Comparison of ENCODE assay signal across 8 cellular contexts in the genomic region with DNA sequence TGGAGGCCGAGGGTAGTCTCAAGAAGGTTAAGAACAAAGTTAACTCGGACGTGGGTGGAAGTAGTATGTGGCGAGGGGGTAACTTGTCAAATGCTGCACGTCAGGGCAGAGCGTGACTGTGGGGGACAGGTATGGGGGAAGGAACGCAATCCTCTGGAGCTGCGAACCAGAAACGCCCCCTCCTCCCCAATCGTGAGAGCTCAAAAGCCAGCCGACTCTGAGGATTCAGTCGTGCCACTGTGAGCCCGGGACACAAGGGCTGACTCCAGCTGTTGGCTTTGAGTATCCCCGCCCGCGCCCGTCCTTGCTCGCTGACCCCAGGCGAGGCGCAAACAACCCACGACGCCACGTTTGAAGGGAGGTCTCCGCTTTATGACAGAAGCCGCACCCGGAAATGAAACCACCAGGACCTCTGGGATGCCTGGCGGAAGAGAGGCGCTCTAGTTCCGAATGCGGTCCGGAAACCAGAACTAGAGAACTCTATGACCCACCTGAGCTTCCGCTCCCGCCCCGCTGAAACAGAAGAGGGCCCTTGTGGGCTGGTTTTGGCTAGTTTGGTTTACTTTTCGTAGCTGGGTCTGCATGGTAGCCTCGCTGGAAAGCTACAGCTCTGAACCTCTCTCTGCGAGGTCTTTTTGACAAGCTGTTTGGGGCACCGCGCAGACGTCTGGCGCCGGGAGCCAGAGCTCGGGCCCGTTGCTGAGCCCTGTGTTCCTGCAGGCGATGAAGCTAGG. TPM values are rescaled to one million over a fixed set of nuclear protein-coding genes. Genes with fewer than 3 reads are reported as not detected.
DNase-seq lines count a peak whose midpoint lies in the region; ATAC-seq, FAIRE-seq and TF ChIP-seq lines count a peak whose summit lies in the region.

Gene PEX12 (minus strand): TSS at position 377 of the 734 bp plus-strand sequence. CDS start 550 bp downstream, outside the sequence.

- H3K27ac Mint-ChIP-seq in T-helper 2 cell treated with Interferon-gamma antibody and Interleukin-4, amounts not matched to agents 5 μg/mL and 100 μg/mL, for 36 hours: peak within 1 kb of the TSS; percentile 95
- H3K27ac Mint-ChIP-seq in astrocyte (ENCODE audit: unreplicated experiment): peak within 1 kb of the TSS; percentile 82

- peak within 1 kb of the TSS; percentile 89 for H3K9ac ChIP-seq in astrocyte (ENCODE audit: low read length)
- peak within 1 kb of the TSS; percentile 92 for H3K9ac ChIP-seq in rectal smooth muscle tissue (ENCODE audit: low read length)

- WGBS in hepatocyte (ENCODE audit: low lambda C conversion rate, missing lambda C conversion rate): under 1% methylated on average over 44 of the region's 45 CpGs
- WGBS in aorta, 2 donors: 0 to 1% methylated on average over 45 of the region's 45 CpGs

- peaks cover 12% of the 10 kb centered on the region for H3K36me3 Mint-ChIP-seq in T-helper 2 cell treated with Interferon-gamma antibody and Interleukin-4, amounts not matched to agents 5 μg/mL and 100 μg/mL, for 36 hours (ENCODE audit: low read depth)
- no peaks in the 10 kb centered on the region for H3K36me3 Mint-ChIP-seq in astrocyte (ENCODE audit: low read depth, unreplicated experiment)

- FAIRE-seq in GM12891 (lab: Jason Lieb, UNC): peak; percentile 86
- FAIRE-seq in astrocyte (lab: Jason Lieb, UNC): no peak

- no peak for TF ChIP-seq CTCF in astrocyte (IDR thresholded peaks at IDR 0.05; ENCODE audit: insufficient read depth, low read depth, low read length)
- TF ChIP-seq CTCF in hepatocyte (IDR thresholded peaks at IDR 0.05; ENCODE audit: poor library complexity): no peak

- H3K36me3 ChIP-seq in astrocyte (ENCODE audit: insufficient read depth, low read length): peaks cover 4% of the 10 kb centered on the region
- no peaks in the 10 kb centered on the region for H3K36me3 ChIP-seq in hepatocyte (replicated peaks; ENCODE audit: insufficient read depth, low read depth)
- no peaks in the 10 kb centered on the region for H3K36me3 ChIP-seq in rectal smooth muscle tissue (ENCODE audit: control insufficient read depth, insufficient read depth, low read length)
- H3K36me3 ChIP-seq in aorta (ENCODE audit: control insufficient read depth in 1 of 2, insufficient read depth in 2 of 2, low read length in 1 of 2): no peaks in the 10 kb centered on the region

- peak within 1 kb of the TSS; percentile 79 for H2AFZ ChIP-seq in astrocyte (ENCODE audit: low read depth, low read length)
- H2AFZ ChIP-seq in hepatocyte: peak within 1 kb of the TSS; percentile 90

- H3K9me3 Mint-ChIP-seq in T-helper 2 cell treated with Interferon-gamma antibody and Interleukin-4, amounts not matched to agents 5 μg/mL and 100 μg/mL, for 36 hours: no peaks in the 10 kb centered on the region
- H3K9me3 Mint-ChIP-seq in astrocyte (ENCODE audit: unreplicated experiment): no peaks in the 10 kb centered on the region

- intact Hi-C loops in aorta (cut with DNase I): loop anchor here in 1 of 2 donors (5.0 kb wide), 1 partner anchor 229 kb away; the partner anchor contains the start of gene TAF15

- H3K4me1 ChIP-seq in astrocyte (ENCODE audit: insufficient read depth, low read length) (peaks cover 13% of the 10 kb centered on the region), hepatocyte (ENCODE audit: insufficient read depth) (peaks cover 12% of the 10 kb centered on the region), rectal smooth muscle tissue (ENCODE audit: control insufficient read depth, insufficient read depth, low read length) (peaks cover 11% of the 10 kb centered on the region), aorta (ENCODE audit: control insufficient read depth in 1 of 2, insufficient read depth in 2 of 2, low read length in 2 of 2) (no peaks in the 10 kb centered on the region)

- DNase-seq in GM12891 (ENCODE audit: insufficient read length, low spot score) (peak; percentile 61), NCI-H187 treated with DMSO at 0.1 percent for 48 hours (lab: John Stamatoyannopoulos, UW) (peak; percentile 71), astrocyte (ENCODE audit: low read depth) (peak; percentile 74), hepatocyte (ENCODE audit: low spot score) (peak; percentile 92), aorta (peak; percentile 94)
- DNase-seq in T-helper 2 cell treated with Interferon-gamma antibody and Interleukin-4, amounts not matched to agents 5 μg/mL and 100 μg/mL, for 36 hours (ENCODE audit: low spot score): peak; percentile 85

- H3K9me3 ChIP-seq in astrocyte (ENCODE audit: insufficient read depth, low read depth, low read length) (no peaks in the 10 kb centered on the region), hepatocyte (ENCODE audit: low read depth) (no peaks in the 10 kb centered on the region), aorta (ENCODE audit: control insufficient read depth, low read length) (no peaks in the 10 kb centered on the region)

- peak; percentile 92 for ATAC-seq in HG02885 (IDR thresholded peaks at IDR 0.05; ENCODE audit: poor library complexity, unreplicated experiment)
- ATAC-seq in aorta (ENCODE audit: low FRiP score): peak; percentile 98

- H3K79me2 ChIP-seq in astrocyte (ENCODE audit: insufficient read depth, low read length) (peaks cover 3% of the 10 kb centered on the region), hepatocyte (peaks cover 15% of the 10 kb centered on the region)

- peak within 1 kb of the TSS; percentile 98 for H3K4me3 Mint-ChIP-seq in T-helper 2 cell treated with Interferon-gamma antibody and Interleukin-4, amounts not matched to agents 5 μg/mL and 100 μg/mL, for 36 hours
- peak within 1 kb of the TSS; percentile 98 for H3K4me3 Mint-ChIP-seq in astrocyte (ENCODE audit: unreplicated experiment)

- H3K9me2 ChIP-seq in hepatocyte (replicated peaks; ENCODE audit: insufficient read depth): no peaks in the 10 kb centered on the region

- peaks cover 24% of the 10 kb centered on the region for H3K4me1 Mint-ChIP-seq in T-helper 2 cell treated with Interferon-gamma antibody and Interleukin-4, amounts not matched to agents 5 μg/mL and 100 μg/mL, for 36 hours (ENCODE audit: low read depth)
- peaks cover 5% of the 10 kb centered on the region for H3K4me1 Mint-ChIP-seq in astrocyte (ENCODE audit: low read depth, unreplicated experiment)

- H3K27me3 Mint-ChIP-seq in T-helper 2 cell treated with Interferon-gamma antibody and Interleukin-4, amounts not matched to agents 5 μg/mL and 100 μg/mL, for 36 hours (ENCODE audit: low read depth): peaks cover under 1% of the 10 kb centered on the region
- peaks cover 1% of the 10 kb centered on the region for H3K27me3 Mint-ChIP-seq in astrocyte (ENCODE audit: low read depth, unreplicated experiment)

- TF ChIP-seq POLR2A in GM12891 (IDR thresholded peaks at IDR 0.05; ENCODE audit: low read depth, low read length): peak; percentile 86

- H4K20me1 ChIP-seq in astrocyte (ENCODE audit: insufficient read depth, low read length): no peaks in the 10 kb centered on the region
- H4K20me1 ChIP-seq in hepatocyte (ENCODE audit: insufficient read depth, poor library complexity, severe bottlenecking): no peaks in the 10 kb centered on the region

- H3K4me3 ChIP-seq in astrocyte (ENCODE audit: insufficient read depth, low read depth, low read length): peak within 1 kb of the TSS; percentile 66
- peak within 1 kb of the TSS; percentile 76 for H3K4me3 ChIP-seq in hepatocyte
- peak within 1 kb of the TSS; percentile 97 for H3K4me3 ChIP-seq in rectal smooth muscle tissue (ENCODE audit: low read length)
- peak within 1 kb of the TSS; percentile 55 to 69 for H3K4me3 ChIP-seq in aorta (ENCODE audit: low read length in 2 of 2)

- H3K27ac ChIP-seq in astrocyte (ENCODE audit: low read depth, low read length) (peak within 1 kb of the TSS; percentile 73), hepatocyte (peak within 1 kb of the TSS; percentile 97), rectal smooth muscle tissue (ENCODE audit: low read depth, low read length) (peak within 1 kb of the TSS; percentile 94), aorta (ENCODE audit: low read depth in 1 of 2, low read length in 2 of 2) (peak within 1 kb of the TSS; percentile 25 to 79)

- no peaks in the 10 kb centered on the region for H3K27me3 ChIP-seq in astrocyte (ENCODE audit: insufficient read depth, low read length)
- no peaks in the 10 kb centered on the region for H3K27me3 ChIP-seq in hepatocyte
- H3K27me3 ChIP-seq in rectal smooth muscle tissue (ENCODE audit: control insufficient read depth, insufficient read depth, low read length): no peaks in the 10 kb centered on the region
- H3K27me3 ChIP-seq in aorta (ENCODE audit: control insufficient read depth in 1 of 2, insufficient read depth in 2 of 2, low read length in 1 of 2): no peaks in the 10 kb centered on the region

- H3K4me2 ChIP-seq in astrocyte (ENCODE audit: low read length) (peak within 1 kb of the TSS; percentile 98), hepatocyte (peak within 1 kb of the TSS; percentile 83)

TF ChIP-seq in GM12891, 5 proteins besides CTCF, POLR2A, EP300 and RAD21:
- TF ChIP-seq PAX5 (IDR thresholded peaks at IDR 0.05; ENCODE audit: insufficient read depth, low read length, severe bottlenecking): peak; percentile 11
- TF ChIP-seq POU2F2 (IDR thresholded peaks at IDR 0.05; ENCODE audit: low read depth, low read length): peak; percentile 75
- TF ChIP-seq TAF1 (IDR thresholded peaks at IDR 0.05; ENCODE audit: low read depth, low read length): peak; percentile 71
- TF ChIP-seq SPI1 (IDR thresholded peaks at IDR 0.05; ENCODE audit: low read depth, low read length): peak; percentile 33; the same call in 1 of the 2 replicates
- peak; percentile 83 for TF ChIP-seq POLR2AphosphoS5 (IDR thresholded peaks at IDR 0.05; ENCODE audit: low read depth, low read length)

RNA-seq across cellular contexts. Expression of gene PEX12, which starts in this region (rescaled TPM):
- polyA plus RNA-seq in GM12891 (2012; ENCODE audit: low read depth, missing spikeins): 2.7 TPM
- total RNA-seq in astrocyte (3.9 and 5.6 TPM in 2 replicates), hepatocyte (10.5 and 10.8 TPM in 2 replicates), aorta (1 to 10 TPM; 3.5 to 5.6 TPM)
- polyA plus RNA-seq in hepatocyte (3.6 and 9.0 TPM in 2 replicates), aorta (1 to 10 TPM; 1.6 to 2.5 TPM)

Comparison
In these comparisons a context has a peak if more than half of its experiments do, and no peak if none do; other contexts are left out.
1. Peak in every context shown above with its lines: DNase-seq, ATAC-seq, H3K4me3 ChIP-seq and H3K27ac ChIP-seq.